1 cellular context compared by ENCODE assay signal in genomic region chr17:28468781-28469180, GRCh38.
TF ChIP-seq lines count a peak whose summit lies in the region.

No MANE protein-coding gene starts in this region.

TF ChIP-seq in HepG2, 621 proteins besides CTCF, POLR2A, EP300 and RAD21:
- TF ChIP-seq ARHGAP35 (CRISPR knock-in tag; IDR thresholded peaks at IDR 0.05; ENCODE audit: borderline replicate concordance), result no peak
- no peak for TF ChIP-seq RBAK (CRISPR knock-in tag; IDR thresholded peaks at IDR 0.05)
- no peak for TF ChIP-seq GPBP1L1 (CRISPR knock-in tag; IDR thresholded peaks at IDR 0.05)
- no peak for TF ChIP-seq NFE2L2 (IDR thresholded peaks at IDR 0.05; ENCODE audit: low read length)
- TF ChIP-seq NONO (IDR thresholded peaks at IDR 0.05), result no peak
- no peak for TF ChIP-seq NONO (CRISPR knock-in tag; conservative IDR thresholded peaks at IDR 0.05)
- no peak for TF ChIP-seq ZSCAN22 (CRISPR knock-in tag; IDR thresholded peaks at IDR 0.05)
- no peak for TF ChIP-seq RNF2 (conservative IDR thresholded peaks at IDR 0.05; ENCODE audit: low read depth)
- no peak for TF ChIP-seq IRF2 (CRISPR knock-in tag; IDR thresholded peaks at IDR 0.05)
- TF ChIP-seq ZNF503 (CRISPR knock-in tag; IDR thresholded peaks at IDR 0.05), result no peak
- TF ChIP-seq ZHX2 (IDR thresholded peaks at IDR 0.05; ENCODE audit: low read depth), result no peak
- no peak for TF ChIP-seq ZHX2 (CRISPR knock-in tag; IDR thresholded peaks at IDR 0.05; ENCODE audit: borderline replicate concordance)
- TF ChIP-seq ETS1 (CRISPR knock-in tag; IDR thresholded peaks at IDR 0.05), result no peak
TF ChIP-seq in HepG2: peak in this region for 0.
